Comparison of ENCODE assay signal across 8 cellular contexts in the genomic region with DNA sequence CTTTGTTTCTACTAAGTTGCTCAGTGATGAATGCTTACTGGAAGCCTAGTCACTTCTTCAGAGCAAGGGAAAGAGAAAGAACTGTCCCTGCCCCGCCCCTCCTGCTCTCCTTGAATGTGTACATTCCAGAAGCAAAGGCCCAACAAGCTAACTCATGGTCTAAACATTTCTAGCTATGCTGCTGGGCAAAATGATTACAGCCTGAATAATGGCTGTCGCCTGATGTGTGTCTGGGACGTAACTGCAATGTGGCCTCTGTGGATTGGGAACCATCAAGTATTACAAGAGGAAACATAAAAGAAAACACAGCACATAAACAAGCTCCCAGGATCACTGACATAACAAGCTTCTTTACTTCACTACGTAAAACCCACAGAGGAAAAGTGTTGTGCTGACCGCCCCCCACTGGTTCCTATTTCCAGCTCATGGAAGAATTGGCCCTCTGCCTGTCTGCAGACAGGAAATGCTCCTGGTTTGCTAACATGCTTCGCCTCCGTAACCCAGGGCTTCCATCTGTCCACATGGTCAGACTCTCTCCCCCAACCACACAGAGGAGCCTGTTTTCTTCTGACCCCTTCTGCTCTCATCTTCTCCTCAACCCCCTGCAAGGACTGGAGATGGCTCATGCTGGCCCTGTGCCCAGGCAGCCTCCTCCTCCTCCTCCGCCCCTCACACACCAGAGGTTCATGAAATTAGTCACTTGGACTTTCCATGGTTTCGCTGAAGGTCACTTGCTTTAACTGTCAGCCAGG.
DNase-seq lines count a peak whose midpoint lies in the region; ATAC-seq and TF ChIP-seq lines count a peak whose summit lies in the region.

No MANE protein-coding gene starts in this region.

- no peak overlapping the region for H3K4me3 Mint-ChIP-seq in CD4-positive, alpha-beta T cell
- H3K4me3 Mint-ChIP-seq in effector memory CD8-positive, alpha-beta T cell: peak overlapping the region; percentile 27 to 59
- H3K4me3 Mint-ChIP-seq in mesothelial cell of epicardium: peak overlapping the region; percentile 8

- H3K27me3 ChIP-seq in CD4-positive, alpha-beta T cell (ENCODE audit: control insufficient read depth, insufficient read depth, low read length): no peaks in the 10 kb centered on the region

- POLR2A ChIA-PET in CD4-positive, alpha-beta T cell (lab: Charles Lee): interaction anchor here (0.9 kb wide), 1 partner anchor 8 kb away, joined by 3 read pairs; no protein-coding TSS in a partner anchor

- no peak for DNase-seq in CD4-positive, alpha-beta T cell
- peak; percentile 56 for DNase-seq in activated CD4-positive, CD25-positive, alpha-beta regulatory T cell treated with anti-CD3 and anti-CD28 coated beads, Interleukin-2, amount 50 U/mL, for 72 hours
- no peak for DNase-seq in effector memory CD8-positive, alpha-beta T cell
- DNase-seq in mesothelial cell of epicardium (ENCODE audit: low spot score in 2 of 2, unreplicated experiment in 2 of 2) (peak; percentile 41 to 56), NCI-H146 treated with DMSO at 0.1 percent for 48 hours (lab: John Stamatoyannopoulos, UW; ENCODE audit: unreplicated experiment) (no peak)
- DNase-seq in stimulated activated CD8-positive, alpha-beta memory T cell treated with anti-CD3 and anti-CD28 coated beads, Interleukin-4, amount 100 ng/mL, for 4 hours (ENCODE audit: low read depth in 2 of 2, low spot score in 1 of 2): peak; percentile 8 to 34

- no peak for ATAC-seq in CD4-positive, alpha-beta T cell (ENCODE audit: poor library complexity)
- peak; percentile 51 for ATAC-seq in GM19438 (IDR thresholded peaks at IDR 0.05; ENCODE audit: low read depth, unreplicated experiment)
- ATAC-seq in HG03521 (IDR thresholded peaks at IDR 0.05; ENCODE audit: unreplicated experiment): peak; percentile 55
- no peak for ATAC-seq in effector memory CD8-positive, alpha-beta T cell (replicated peaks)

- no peaks in the 10 kb centered on the region for H3K9me3 ChIP-seq in CD4-positive, alpha-beta T cell (ENCODE audit: control insufficient read depth, low read length)

- intact Hi-C loops in CD4-positive, alpha-beta T cell (cut with DNase I, micrococcal nuclease): no loop called here

- no peak for TF ChIP-seq CTCF in CD4-positive, alpha-beta T cell (IDR thresholded peaks at IDR 0.05)
- TF ChIP-seq CTCF in mesothelial cell of epicardium (IDR thresholded peaks at IDR 0.05; ENCODE audit: unreplicated experiment): no peak

- H3K36me3 Mint-ChIP-seq in CD4-positive, alpha-beta T cell (ENCODE audit: low read depth): peaks cover 22% of the 10 kb centered on the region
- H3K36me3 Mint-ChIP-seq in effector memory CD8-positive, alpha-beta T cell (ENCODE audit: insufficient read depth): no peaks in the 10 kb centered on the region
- no peaks in the 10 kb centered on the region for H3K36me3 Mint-ChIP-seq in mesothelial cell of epicardium

- CTCF ChIA-PET in CD4-positive, alpha-beta T cell (lab: Charles Lee): no interaction called here

- no peaks in the 10 kb centered on the region for H3K9me3 Mint-ChIP-seq in CD4-positive, alpha-beta T cell
- no peaks in the 10 kb centered on the region for H3K9me3 Mint-ChIP-seq in effector memory CD8-positive, alpha-beta T cell
- H3K9me3 Mint-ChIP-seq in mesothelial cell of epicardium: no peaks in the 10 kb centered on the region

- no peaks in the 10 kb centered on the region for H3K27me3 Mint-ChIP-seq in CD4-positive, alpha-beta T cell
- H3K27me3 Mint-ChIP-seq in effector memory CD8-positive, alpha-beta T cell: no peaks in the 10 kb centered on the region
- H3K27me3 Mint-ChIP-seq in mesothelial cell of epicardium (ENCODE audit: low read depth): no peaks in the 10 kb centered on the region

- no peak overlapping the region for H3K27ac ChIP-seq in CD4-positive, alpha-beta T cell (ENCODE audit: low read depth, low read length)

- H3K27ac Mint-ChIP-seq in CD4-positive, alpha-beta T cell: peak overlapping the region; percentile 86
- H3K27ac Mint-ChIP-seq in effector memory CD8-positive, alpha-beta T cell: peak overlapping the region; percentile 84 to 95
- H3K27ac Mint-ChIP-seq in mesothelial cell of epicardium: peak overlapping the region; percentile 97

- H3K4me1 Mint-ChIP-seq in CD4-positive, alpha-beta T cell (ENCODE audit: low read depth): peaks cover 69% of the 10 kb centered on the region
- peaks cover 23 to 26% of the 10 kb centered on the region in 2 donors for H3K4me1 Mint-ChIP-seq in effector memory CD8-positive, alpha-beta T cell (ENCODE audit: low read depth in 2 of 2)
- peaks cover 55% of the 10 kb centered on the region for H3K4me1 Mint-ChIP-seq in mesothelial cell of epicardium

Comparison
In these comparisons a context has a peak if more than half of its experiments do, and no peak if none do; other contexts are left out.
1. ATAC-seq: peak in GM19438 (single experiment) and HG03521 (single experiment); none in CD4-positive, alpha-beta T cell (single experiment) and effector memory CD8-positive, alpha-beta T cell (single experiment).
2. DNase-seq: peak in activated CD4-positive, CD25-positive, alpha-beta regulatory T cell treated with anti-CD3 and anti-CD28 coated beads, Interleukin-2, amount 50 U/mL, for 72 hours (single experiment), mesothelial cell of epicardium (2 of 2) and stimulated activated CD8-positive, alpha-beta memory T cell treated with anti-CD3 and anti-CD28 coated beads, Interleukin-4, amount 100 ng/mL, for 4 hours (2 of 2); none in CD4-positive, alpha-beta T cell (0 of 10), effector memory CD8-positive, alpha-beta T cell (0 of 3) and NCI-H146 treated with DMSO at 0.1 percent for 48 hours (single experiment).
3. Peak in every context shown above with its lines, with median percentiles within 50 percentile points of each other: H3K27ac Mint-ChIP-seq.